ENCODE assay signal across 19 cellular contexts in the genomic region with DNA sequence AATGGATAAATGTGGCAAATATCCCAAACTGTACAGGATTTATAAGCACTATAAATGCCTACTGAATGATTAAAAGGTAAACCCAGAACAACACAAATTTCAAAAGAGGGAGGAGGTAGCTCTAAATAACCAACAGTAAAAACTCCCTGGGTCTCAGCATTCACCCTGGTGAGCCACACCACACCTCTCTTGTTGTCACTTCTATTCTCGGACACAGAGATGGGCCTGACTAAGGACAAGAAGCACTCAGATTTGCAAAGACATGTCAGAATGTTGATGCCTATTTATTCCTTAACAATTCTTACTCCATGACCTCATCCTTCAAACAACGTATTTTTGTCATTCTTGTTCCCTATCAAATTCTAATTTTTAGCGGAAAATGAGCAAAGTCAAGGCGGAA. TPM values are rescaled to one million over a fixed set of nuclear protein-coding genes. Genes with fewer than 3 reads are reported as not detected.
DNase-seq lines count a peak whose midpoint lies in the region; ATAC-seq and TF ChIP-seq lines count a peak whose summit lies in the region.
"Had no signal": no experiment of that assay in that cellular context is flagged by ENCODE, and none has a peak within 500 bp of the region (broad histone marks: within the 10 kb centered on the region; RNA-seq: fewer than 3 reads in every experiment).

No MANE protein-coding gene starts in this region.

- peaks cover 15% of the 10 kb centered on the region for H3K36me3 Mint-ChIP-seq in Caco-2 (ENCODE audit: insufficient read depth, unreplicated experiment)
- H3K36me3 Mint-ChIP-seq: CD4-positive, CD25-positive, alpha-beta regulatory T cell; CD8-positive, alpha-beta memory T cell had no signal

- H3K79me1 ChIP-seq in trophoblast cell (ENCODE audit: low read length) = no peaks in the 10 kb centered on the region

- no peaks in the 10 kb centered on the region for H3K27me3 Mint-ChIP-seq in Caco-2 (ENCODE audit: insufficient read depth, unreplicated experiment)
- H3K27me3 Mint-ChIP-seq: CD4-positive, CD25-positive, alpha-beta regulatory T cell had no signal

- peaks cover 38% of the 10 kb centered on the region for H3K79me2 ChIP-seq in trophoblast cell (ENCODE audit: control insufficient read depth, insufficient read depth, low read length, poor library complexity)

- no peak for TF ChIP-seq POLR2A in sigmoid colon (IDR thresholded peaks at IDR 0.05)

- H3K18ac ChIP-seq in trophoblast cell (ENCODE audit: low read length) = no peak overlapping the region

- DNase-seq in Panc1 (ENCODE audit: low read depth, low spot score) (no peak), epithelial cell of prostate (ENCODE audit: low read depth, low spot score) (no peak), trophoblast cell (no peak), Caco-2 (no peak), SJCRH30 (no peak), sigmoid colon (no peak)
- DNase-seq: ACHN; BE2C; C1 segment of cervical spinal cord; CD4-positive, CD25-positive, alpha-beta regulatory T cell; CD8-positive, alpha-beta memory T cell; COR-L47; DMS153; DMS79; GDM1; H7 had no signal

- H3K4me1 Mint-ChIP-seq in Caco-2 (ENCODE audit: low read depth, unreplicated experiment) = peaks cover 29% of the 10 kb centered on the region
- H3K4me1 Mint-ChIP-seq: CD4-positive, CD25-positive, alpha-beta regulatory T cell; CD8-positive, alpha-beta memory T cell had no signal

- H3K14ac ChIP-seq in trophoblast cell (ENCODE audit: low read length) = no peak overlapping the region

- no peak overlapping the region for H3K27ac ChIP-seq in HEK293 (ENCODE audit: extremely low read depth, low read depth, low read length)
- no peak overlapping the region for H3K27ac ChIP-seq in Panc1 (ENCODE audit: low read length)
- H3K27ac ChIP-seq in epithelial cell of prostate = peak overlapping the region; percentile 83
- H3K27ac ChIP-seq in trophoblast cell (ENCODE audit: low read depth, low read length) = no peak overlapping the region
- H3K27ac ChIP-seq in SJCRH30 = no peak overlapping the region
- H3K27ac ChIP-seq in sigmoid colon = no peak overlapping the region

- CTCF ChIA-PET in HEK293 (lab: Yijun Ruan, JAX) (no interaction called here), Panc1 (lab: Charles Lee) (no interaction called here), Caco-2 (lab: Charles Lee) (no interaction called here)

- no peak overlapping the region for H2AK5ac ChIP-seq in trophoblast cell (ENCODE audit: low read length)

- H3K23ac ChIP-seq in trophoblast cell (ENCODE audit: low read length) = no peak overlapping the region

- no peak overlapping the region for H2BK120ac ChIP-seq in trophoblast cell (ENCODE audit: insufficient read depth, low read length, poor library complexity)

- H3K4me1 ChIP-seq in HEK293 (ENCODE audit: control insufficient read depth, insufficient read depth, low read length) (peaks cover 5% of the 10 kb centered on the region), Panc1 (ENCODE audit: control insufficient read depth, insufficient read depth, low read length) (peaks cover 22% of the 10 kb centered on the region), trophoblast cell (ENCODE audit: control insufficient read depth in 1 of 2, insufficient read depth in 2 of 2, low read length in 2 of 2) (peaks cover 15 to 22% of the 10 kb centered on the region in 2 experiments), Caco-2 (peaks cover 21% of the 10 kb centered on the region), SJCRH30 (no peaks in the 10 kb centered on the region), sigmoid colon (peaks cover 0 to 19% (median 11%) of the 10 kb centered on the region in 4 donors)

- no peak for TF ChIP-seq EP300 in sigmoid colon (IDR thresholded peaks at IDR 0.05)

- H3K27ac Mint-ChIP-seq in Caco-2 (ENCODE audit: unreplicated experiment) = no peak overlapping the region
- H3K27ac Mint-ChIP-seq: CD4-positive, CD25-positive, alpha-beta regulatory T cell; CD8-positive, alpha-beta memory T cell; GM23338 had no signal

- in situ Hi-C loops in Panc1 (cut with HindIII; ENCODE audit: low pct_unique_long_range_greater_than_20kb, low sequenced_read_pairs) = no loop called here

- POLR2A ChIA-PET in HEK293 (lab: Yijun Ruan, JAX) (no interaction called here), Panc1 (lab: Charles Lee) (no interaction called here), Caco-2 (lab: Charles Lee) (no interaction called here)

- no peaks in the 10 kb centered on the region for H3K9me3 Mint-ChIP-seq in Caco-2 (ENCODE audit: unreplicated experiment)
- H3K9me3 Mint-ChIP-seq: GM23338 had no signal

- H2AFZ ChIP-seq in trophoblast cell (ENCODE audit: insufficient read depth, low read length, poor library complexity) = no peak overlapping the region
- H2AFZ ChIP-seq: GM23338 had no signal

- H4K12ac ChIP-seq in trophoblast cell (ENCODE audit: low read depth, low read length) = no peak overlapping the region

- H3K4ac ChIP-seq in trophoblast cell (ENCODE audit: low read depth, low read length) = peak overlapping the region; percentile 85

- TF ChIP-seq CTCF in HEK293 (tag by site-specific recombination; IDR thresholded peaks at IDR 0.05) = no peak
- no peak for TF ChIP-seq CTCF in Panc1 (IDR thresholded peaks at IDR 0.05)
- TF ChIP-seq CTCF in Caco-2 (IDR thresholded peaks at IDR 0.05; ENCODE audit: insufficient read depth in 1 of 2, low read depth in 1 of 2, low read length in 1 of 2, severe bottlenecking in 1 of 2, unreplicated experiment in 1 of 2) = no peak
- TF ChIP-seq CTCF in sigmoid colon (IDR thresholded peaks at IDR 0.05) = no peak

- H3K4me3 ChIP-seq in HEK293 (ENCODE audit: low read depth, low read length) (no peak overlapping the region), Panc1 (ENCODE audit: low read depth in 2 of 2, low read length in 2 of 2) (no peak overlapping the region), trophoblast cell (ENCODE audit: low read depth, low read length) (no peak overlapping the region), Caco-2 (ENCODE audit: low read depth, low read length) (no peak overlapping the region), SJCRH30 (no peak overlapping the region), sigmoid colon (no peak overlapping the region)
- H3K4me3 ChIP-seq: GM23338 had no signal

- no peak overlapping the region for H3K4me3 Mint-ChIP-seq in Caco-2 (ENCODE audit: unreplicated experiment)
- H3K4me3 Mint-ChIP-seq: CD4-positive, CD25-positive, alpha-beta regulatory T cell; CD8-positive, alpha-beta memory T cell; GM23338 had no signal

- H4K8ac ChIP-seq in trophoblast cell (ENCODE audit: low read depth, low read length) = no peak overlapping the region

- intact Hi-C loops in Panc1 (cut with micrococcal nuclease; ENCODE audit: unreplicated experiment) (no loop called here), Caco-2 (cut with micrococcal nuclease; ENCODE audit: unreplicated experiment) (no loop called here), sigmoid colon (cut with DNase I) (loop anchor here (5.0 kb wide), 1 partner anchor 33 kb away; no protein-coding TSS in a partner anchor)

- no peak overlapping the region for H2BK5ac ChIP-seq in trophoblast cell (ENCODE audit: low read depth, low read length, poor library complexity)

- H3K27me3 ChIP-seq in Panc1 (ENCODE audit: control insufficient read depth, insufficient read depth, low read length) (no peaks in the 10 kb centered on the region), trophoblast cell (ENCODE audit: insufficient read depth, low read length) (no peaks in the 10 kb centered on the region), Caco-2 (replicated peaks; ENCODE audit: control insufficient read depth, insufficient read depth, low read length) (no peaks in the 10 kb centered on the region), SJCRH30 (no peaks in the 10 kb centered on the region), sigmoid colon (no peaks in the 10 kb centered on the region)
- H3K27me3 ChIP-seq: BE2C had no signal

- no peak overlapping the region for H3K9ac ChIP-seq in trophoblast cell (ENCODE audit: low read length)

- H3K36me3 ChIP-seq in HEK293 (ENCODE audit: control insufficient read depth in 2 of 2, insufficient read depth in 1 of 2, low read length in 2 of 2) (no peaks in the 10 kb centered on the region), Panc1 (ENCODE audit: control insufficient read depth, insufficient read depth, low read length) (no peaks in the 10 kb centered on the region), trophoblast cell (ENCODE audit: control insufficient read depth in 1 of 2, insufficient read depth in 2 of 2, low read length in 2 of 2) (peaks cover 2 to 4% of the 10 kb centered on the region in 2 experiments), Caco-2 (ENCODE audit: control insufficient read depth, insufficient read depth, low read length) (no peaks in the 10 kb centered on the region), SJCRH30 (no peaks in the 10 kb centered on the region), sigmoid colon (no peaks in the 10 kb centered on the region)

- no peak overlapping the region for H3K4me2 ChIP-seq in trophoblast cell (ENCODE audit: low read length)
- H3K4me2 ChIP-seq: GM23338 had no signal

- no CpG with 5 or more reads among the region's 4 CpGs for WGBS in trophoblast cell (ENCODE audit: extremely low coverage, insufficient coverage, insufficient read length)
- WGBS in sigmoid colon, 2 donors = 87 to 95% methylated on average over 4 of the region's 4 CpGs

- ATAC-seq in Panc1 = no peak
- ATAC-seq: HCT116 had no signal

- H2BK12ac ChIP-seq in trophoblast cell (ENCODE audit: low read length) = no peak overlapping the region

- H3K9me3 ChIP-seq in HEK293 (ENCODE audit: control insufficient read depth, insufficient read depth, low read depth, low read length) (no peaks in the 10 kb centered on the region), Panc1 (ENCODE audit: control insufficient read depth, insufficient read depth, low read depth, low read length) (no peaks in the 10 kb centered on the region), trophoblast cell (ENCODE audit: insufficient read depth, low read depth, low read length) (no peaks in the 10 kb centered on the region), Caco-2 (no peaks in the 10 kb centered on the region), SJCRH30 (replicated peaks) (no peaks in the 10 kb centered on the region), sigmoid colon (no peaks in the 10 kb centered on the region)
- H3K9me3 ChIP-seq: BE2C had no signal

- no peak overlapping the region for H4K91ac ChIP-seq in trophoblast cell (ENCODE audit: low read depth, low read length)

- BruUV-seq in Panc1 (replicated peaks; lab: Mats Ljungman, UMichigan) (TSS peak; percentile 3), Caco-2 (replicated peaks; lab: Mats Ljungman, UMichigan) (no TSS peak)

TF ChIP-seq in HEK293, 187 proteins besides CTCF, POLR2A, EP300 and RAD21 (continues in another document):
- no peak for TF ChIP-seq ZNF677 (tag by site-specific recombination; IDR thresholded peaks at IDR 0.05)

RNA-seq across cellular contexts. Expression of a gene that starts 14.7 kb away (rescaled TPM):
- total RNA-seq in Panc1 (2021; ENCODE audit: unreplicated experiment) (76.0 TPM), Caco-2 (2022) (60.8 and 64.4 TPM in 2 replicates), sigmoid colon (10 to 100 TPM; 15.8 to 25.3 (median 20.6) TPM)
- 53.8 TPM for polyA plus RNA-seq in Panc1 (2012; ENCODE audit: insufficient read length)
- polyA plus RNA-seq in trophoblast cell (2013) = 243 and 254 TPM in 2 replicates
- total RNA-seq in SJCRH30 (2014; rRNA removed; shearing (Covaris generic)) = 23.0 and 25.1 TPM in 2 replicates
- 10 to 100 TPM; 26.4 to 49.9 (median 34.0) TPM for polyA plus RNA-seq in sigmoid colon
- polyA plus RNA-seq: CD4-positive, CD25-positive, alpha-beta regulatory T cell had no signal
